8 cellular contexts compared by ENCODE assay signal in genomic region chr7:133253522-133253882, GRCh38. TPM values are rescaled to one million over a fixed set of nuclear protein-coding genes. Genes with fewer than 3 reads are reported as not detected.
DNase-seq lines count a peak whose midpoint lies in the region; ATAC-seq and TF ChIP-seq lines count a peak whose summit lies in the region.

No MANE protein-coding gene starts in this region.

- peaks cover 27% of the 10 kb centered on the region for H3K79me2 ChIP-seq in OCI-LY7 (ENCODE audit: insufficient read depth, low read depth, low read length)

- H3K36me3 ChIP-seq in OCI-LY7 (ENCODE audit: insufficient read depth, low read length) (peaks cover 5% of the 10 kb centered on the region; the same call in 1 of the 2 replicates), lung (ENCODE audit: control insufficient read depth in 2 of 2, insufficient read depth in 2 of 2, low read length in 2 of 2) (no peaks in the 10 kb centered on the region), thyroid gland (no peaks in the 10 kb centered on the region)

- H3K4me1 Mint-ChIP-seq in central memory CD8-positive, alpha-beta T cell = peaks cover 21% of the 10 kb centered on the region

- peak overlapping the region; percentile 56 for H2AFZ ChIP-seq in OCI-LY7 (ENCODE audit: low read length)

- CTCF ChIA-PET in OCI-LY7 (lab: Charles Lee; ENCODE audit: unreplicated experiment) = no interaction called here

- no peak for TF ChIP-seq CTCF in OCI-LY7 (conservative IDR thresholded peaks at IDR 0.05; ENCODE audit: low read length)
- TF ChIP-seq CTCF in lung (IDR thresholded peaks at IDR 0.05; ENCODE audit: control extremely low read depth, extremely low read depth) = no peak
- no peak for TF ChIP-seq CTCF in thyroid gland (IDR thresholded peaks at IDR 0.05)

- H3K4me2 ChIP-seq in OCI-LY7 (ENCODE audit: low read length) = peak overlapping the region; percentile 92

- H3K4me3 Mint-ChIP-seq in central memory CD8-positive, alpha-beta T cell = peak overlapping the region; percentile 94

- WGBS in lung, 2 donors = 8 to 9% methylated on average over 7 of the region's 7 CpGs
- 7 to 9% methylated on average over 7 of the region's 7 CpGs for WGBS in thyroid gland, 2 donors

- H3K27me3 ChIP-seq in lung (ENCODE audit: control insufficient read depth, insufficient read depth) = no peaks in the 10 kb centered on the region
- H3K27me3 ChIP-seq in thyroid gland = no peaks in the 10 kb centered on the region

- H3K27ac ChIP-seq in OCI-LY7 (ENCODE audit: low read depth, low read length, poor library complexity, severe bottlenecking) (peak overlapping the region; percentile 30), lung (ENCODE audit: low read depth in 1 of 2, low read length in 1 of 2) (peak overlapping the region in 1 of 2 donors; percentile 90), thyroid gland (peak overlapping the region in 2 of 3 donors; percentile 69 to 86)

- peaks cover 2% of the 10 kb centered on the region for H3K36me3 Mint-ChIP-seq in central memory CD8-positive, alpha-beta T cell (ENCODE audit: insufficient read depth)

- H3K27me3 Mint-ChIP-seq in central memory CD8-positive, alpha-beta T cell = no peaks in the 10 kb centered on the region

- H3K9me3 Mint-ChIP-seq in central memory CD8-positive, alpha-beta T cell = no peaks in the 10 kb centered on the region

- POLR2A ChIA-PET in OCI-LY7 (lab: Charles Lee) = interaction anchor here (0.6 to 1.3 kb wide), 6 partner anchors 9 to 326 kb away, joined by 3 to 7 read pairs (median 4); no protein-coding TSS in a partner anchor

- no peaks in the 10 kb centered on the region for H3K4me1 ChIP-seq in OCI-LY7 (ENCODE audit: insufficient read depth, low read length, poor library complexity, severe bottlenecking)
- peaks cover 7 to 9% of the 10 kb centered on the region in 2 donors for H3K4me1 ChIP-seq in lung (ENCODE audit: control insufficient read depth in 2 of 2, insufficient read depth in 2 of 2, low read length in 2 of 2)
- H3K4me1 ChIP-seq in thyroid gland = peaks cover 6 to 9% of the 10 kb centered on the region in 2 donors

- peak overlapping the region; percentile 78 for H3K4me3 ChIP-seq in OCI-LY7 (ENCODE audit: low read depth, low read length, poor library complexity, severe bottlenecking)
- peak overlapping the region; percentile 95 for H3K4me3 ChIP-seq in lung
- peak overlapping the region; percentile 47 to 70 (median 63) for H3K4me3 ChIP-seq in thyroid gland (replicated peaks in 1 of 3)

- no peaks in the 10 kb centered on the region for H3K9me3 ChIP-seq in OCI-LY7 (ENCODE audit: low read length)
- no peaks in the 10 kb centered on the region for H3K9me3 ChIP-seq in lung (ENCODE audit: control insufficient read depth in 2 of 2, insufficient read depth in 1 of 2, low read length in 1 of 2)
- no peaks in the 10 kb centered on the region for H3K9me3 ChIP-seq in thyroid gland

- intact Hi-C loops in Right ventricle myocardium superior (cut with DNase I) = no loop called here
- intact Hi-C loops in cardiac septum (cut with DNase I) = no loop called here
- intact Hi-C loops in OCI-LY7 (cut with micrococcal nuclease; ENCODE audit: unreplicated experiment) = loop anchor here (5.0 kb wide), 1 partner anchor 171 kb away; the partner anchor contains the start of gene CHCHD3
- intact Hi-C loops in thyroid gland (cut with DNase I) = loop anchor here (5.0 kb wide), 1 partner anchor 171 kb away; the partner anchor contains the start of gene CHCHD3

- H4K20me1 ChIP-seq in OCI-LY7 (ENCODE audit: insufficient read depth, low read length) = no peaks in the 10 kb centered on the region

- H3K9me2 ChIP-seq in OCI-LY7 (ENCODE audit: insufficient read depth, low read length) = no peaks in the 10 kb centered on the region

- DNase-seq in Right ventricle myocardium superior (no peak), cardiac septum (ENCODE audit: low spot score) (no peak), OCI-LY7 (ENCODE audit: low spot score) (peak; percentile 42), lung (ENCODE audit: low spot score) (no peak), thyroid gland (peak; percentile 32 to 40), NCI-H1436 treated with DMSO at 0.1 percent for 48 hours (lab: John Stamatoyannopoulos, UW) (no peak)
- peak in 1 of 2 donors; percentile 13 for DNase-seq in central memory CD8-positive, alpha-beta T cell (ENCODE audit: low spot score in 2 of 2)

- TF ChIP-seq POLR2A in thyroid gland (IDR thresholded peaks at IDR 0.05) = no peak

- ATAC-seq in Right ventricle myocardium superior (ENCODE audit: poor library complexity) (peak; percentile 35), lung (ENCODE audit: insufficient read depth, low FRiP score) (no peak), GM19467 (IDR thresholded peaks at IDR 0.05; ENCODE audit: unreplicated experiment) (no peak)
- ATAC-seq in central memory CD8-positive, alpha-beta T cell (replicated peaks; ENCODE audit: extremely low read depth, poor library complexity, severe bottlenecking) = peak; percentile 31

- BruUV-seq in OCI-LY7 (replicated peaks; lab: Mats Ljungman, UMichigan) = TSS peak; percentile 77

- H3K27ac Mint-ChIP-seq in central memory CD8-positive, alpha-beta T cell (ENCODE audit: low read depth) = peak overlapping the region; percentile 95

RNA-seq across cellular contexts. Expression of gene EXOC4, which starts 0.6 kb away (rescaled TPM):
- 32.5 TPM for total RNA-seq in Right ventricle myocardium superior
- total RNA-seq in cardiac septum = 30.8 TPM
- 75.1 and 83.4 TPM in 2 replicates for total RNA-seq in OCI-LY7 (2014; rRNA removed; shearing (Covaris generic))
- 93.2 and 98.8 TPM in 2 replicates for total RNA-seq in OCI-LY7 (2022)
- 100 to 1,000 TPM in 1 of 2 donors, 10 to 100 TPM in 1; 75.1 to 232 TPM for total RNA-seq in lung
- 10 to 100 TPM; 10.3 to 19.7 TPM for polyA plus RNA-seq in lung
- 100 to 1,000 TPM in 3 of 4 donors, 10 to 100 TPM in 1; 74.0 to 116 (median 107) TPM for total RNA-seq in thyroid gland

Comparison
In these comparisons a context has a peak if more than half of its experiments do, and no peak if none do; other contexts are left out.
1. ATAC-seq: peak in Right ventricle myocardium superior (single experiment) and central memory CD8-positive, alpha-beta T cell (single experiment); none in lung (single experiment) and GM19467 (single experiment).
2. DNase-seq: peak in OCI-LY7 (single experiment) and thyroid gland (2 of 2); none in Right ventricle myocardium superior (single experiment), cardiac septum (single experiment), lung (single experiment) and NCI-H1436 treated with DMSO at 0.1 percent for 48 hours (single experiment).
3. intact Hi-C loops: an anchor here in OCI-LY7 (5.0 kb wide) and thyroid gland (5.0 kb wide); none called in Right ventricle myocardium superior and cardiac septum.
4. Peak in every context shown above with its lines, with median percentiles within 50 percentile points of each other: H3K4me3 ChIP-seq.